Comparison of ENCODE assay signal across 1 cellular context in genomic region chr11:120566176-120566575, GRCh38.
TF ChIP-seq lines count a peak whose summit lies in the region.

No MANE protein-coding gene starts in this region.

TF ChIP-seq in HCT116, 20 proteins besides CTCF, POLR2A, EP300 and RAD21 (continued from another document):
- TF ChIP-seq, protein P1, sequence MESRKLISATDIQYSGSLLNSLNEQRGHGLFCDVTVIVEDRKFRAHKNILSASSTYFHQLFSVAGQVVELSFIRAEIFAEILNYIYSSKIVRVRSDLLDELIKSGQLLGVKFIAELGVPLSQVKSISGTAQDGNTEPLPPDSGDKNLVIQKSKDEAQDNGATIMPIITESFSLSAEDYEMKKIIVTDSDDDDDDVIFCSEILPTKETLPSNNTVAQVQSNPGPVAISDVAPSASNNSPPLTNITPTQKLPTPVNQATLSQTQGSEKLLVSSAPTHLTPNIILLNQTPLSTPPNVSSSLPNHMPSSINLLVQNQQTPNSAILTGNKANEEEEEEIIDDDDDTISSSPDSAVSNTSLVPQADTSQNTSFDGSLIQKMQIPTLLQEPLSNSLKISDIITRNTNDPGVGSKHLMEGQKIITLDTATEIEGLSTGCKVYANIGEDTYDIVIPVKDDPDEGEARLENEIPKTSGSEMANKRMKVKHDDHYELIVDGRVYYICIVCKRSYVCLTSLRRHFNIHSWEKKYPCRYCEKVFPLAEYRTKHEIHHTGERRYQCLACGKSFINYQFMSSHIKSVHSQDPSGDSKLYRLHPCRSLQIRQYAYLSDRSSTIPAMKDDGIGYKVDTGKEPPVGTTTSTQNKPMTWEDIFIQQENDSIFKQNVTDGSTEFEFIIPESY (IDR thresholded peaks at IDR 0.05; ENCODE audit: extremely low read depth, insufficient replicate concordance, low read length): no peak
- no peak; the same call in 1 of the 2 replicates for TF ChIP-seq ELF1 (IDR thresholded peaks at IDR 0.05; ENCODE audit: borderline replicate concordance, low read depth)
- TF ChIP-seq YY1 (IDR thresholded peaks at IDR 0.05; ENCODE audit: extremely low read depth, insufficient replicate concordance, low read depth, low read length): no peak
- 0 out of 2 replicates have a peak, but pooled peaks have one; percentile 37 for TF ChIP-seq SIN3A (IDR thresholded peaks at IDR 0.05; ENCODE audit: low read depth)
- no peak for TF ChIP-seq ZNF274 (IDR thresholded peaks at IDR 0.05; ENCODE audit: low read depth, low read length)
- TF ChIP-seq TCF7L2 (IDR thresholded peaks at IDR 0.05; ENCODE audit: borderline replicate concordance, extremely low read depth, insufficient read depth, insufficient read length): peak; percentile 41
- no peak for TF ChIP-seq ZFX (IDR thresholded peaks at IDR 0.05)
- TF ChIP-seq REST (IDR thresholded peaks at IDR 0.05; ENCODE audit: low read depth): no peak
